11 cellular contexts compared by ENCODE assay signal in genomic region chr1:47624531-47624930, GRCh38.
A peak's percentile ranks its signal among the peaks of the same experiment; 100 is the strongest.
DNase-seq lines count a peak whose midpoint lies in the region; ATAC-seq and TF ChIP-seq lines count a peak whose summit lies in the region.
"Had no signal": no experiment of that assay in that cellular context is flagged by ENCODE, and none has a peak within 500 bp of the region (broad histone marks: within the 10 kb centered on the region; RNA-seq: fewer than 3 reads in every experiment).

No MANE protein-coding gene starts in this region.

- in situ Hi-C loops in GM13977 (cut with MboI; ENCODE audit: low pct_unique_long_range_greater_than_20kb, low sequenced_read_pairs, unreplicated experiment) = no loop called here

- no peaks in the 10 kb centered on the region for H3K4me1 ChIP-seq in body of pancreas

- H3K27ac Mint-ChIP-seq in nephron = peak overlapping the region in 1 of 3 experiments; percentile 10
- H3K27ac Mint-ChIP-seq: dendritic cell treated with granulocyte-macrophage colony-stimulating factor and Interleukin-4, amounts not matched to agents 40 ng/mL and 50 ng/mL, for 4 days; T-helper 17 cell had no signal

- H3K9me3 Mint-ChIP-seq in nephron = no peaks in the 10 kb centered on the region
- H3K9me3 Mint-ChIP-seq: dendritic cell treated with granulocyte-macrophage colony-stimulating factor and Interleukin-4, amounts not matched to agents 40 ng/mL and 50 ng/mL, for 4 days had no signal

- no peak for TF ChIP-seq POLR2A in body of pancreas (IDR thresholded peaks at IDR 0.05)

- no peak overlapping the region for H3K4me3 ChIP-seq in body of pancreas

- H3K9me3 ChIP-seq in body of pancreas = no peaks in the 10 kb centered on the region
- H3K9me3 ChIP-seq: neutrophil had no signal

- peaks cover 32% of the 10 kb centered on the region for H3K4me1 Mint-ChIP-seq in nephron
- H3K4me1 Mint-ChIP-seq: T-helper 17 cell had no signal

- TF ChIP-seq CTCF in GM10266 (IDR thresholded peaks at IDR 0.05; ENCODE audit: control insufficient read depth, insufficient read depth, low read depth, missing control alignments) (peak; percentile 2), body of pancreas (IDR thresholded peaks at IDR 0.05) (peak in 5 of 7 experiments; percentile 40 to 89 (median 60)), nephron (IDR thresholded peaks at IDR 0.05; ENCODE audit: unreplicated experiment in 3 of 3) (peak; percentile 39 to 56 (median 44)), GM13977 (IDR thresholded peaks at IDR 0.05; ENCODE audit: extremely low read depth, insufficient read depth, missing control alignments) (no peak)

- H3K27me3 Mint-ChIP-seq in nephron (ENCODE audit: low read depth) = peaks cover 39% of the 10 kb centered on the region

- no peak overlapping the region for H3K27ac ChIP-seq in body of pancreas
- H3K27ac ChIP-seq: neutrophil had no signal

- intact Hi-C loops in body of pancreas (cut with DNase I) = no loop called here

- ATAC-seq in body of pancreas (no peak), HG03039 (IDR thresholded peaks at IDR 0.05; ENCODE audit: unreplicated experiment) (no peak), HG03469 (IDR thresholded peaks at IDR 0.05; ENCODE audit: unreplicated experiment) (no peak)
- ATAC-seq: T-helper 17 cell had no signal

- no peaks in the 10 kb centered on the region for H3K27me3 ChIP-seq in body of pancreas

- no peak overlapping the region for H3K4me3 Mint-ChIP-seq in nephron
- H3K4me3 Mint-ChIP-seq: dendritic cell treated with granulocyte-macrophage colony-stimulating factor and Interleukin-4, amounts not matched to agents 40 ng/mL and 50 ng/mL, for 4 days; T-helper 17 cell had no signal

- WGBS in body of pancreas, 2 donors = 33 to 49% methylated on average over 4 of the region's 4 CpGs

- DNase-seq in GM10266 (ENCODE audit: extremely low spot score) = no peak
- DNase-seq in NCI-H1436 treated with DMSO at 0.1 percent for 48 hours (lab: John Stamatoyannopoulos, UW) = peak; percentile 23
- DNase-seq in body of pancreas = peak; percentile 29 to 57 (median 44)
- no peak for DNase-seq in activated CD4-positive, alpha-beta T cell treated with anti-CD3 and anti-CD28 coated beads for 4 hours
- no peak for DNase-seq in GM13977 (ENCODE audit: low spot score)
- DNase-seq: T-helper 17 cell had no signal

- H3K36me3 Mint-ChIP-seq in nephron (ENCODE audit: low read depth) = no peaks in the 10 kb centered on the region

- no peaks in the 10 kb centered on the region for H3K36me3 ChIP-seq in body of pancreas (replicated peaks in 1 of 2; ENCODE audit: insufficient read depth in 1 of 2, low read depth in 2 of 2)
- H3K36me3 ChIP-seq: neutrophil had no signal

Comparison
In these comparisons a context has a peak if more than half of its experiments do, and no peak if none do; other contexts are left out.
1. DNase-seq: peak in NCI-H1436 treated with DMSO at 0.1 percent for 48 hours (single experiment) and body of pancreas (4 of 4); none in GM10266 (single experiment), activated CD4-positive, alpha-beta T cell treated with anti-CD3 and anti-CD28 coated beads for 4 hours (0 of 2) and GM13977 (single experiment).